Comparison of ENCODE assay signal across 2 cellular contexts in the genomic region with DNA sequence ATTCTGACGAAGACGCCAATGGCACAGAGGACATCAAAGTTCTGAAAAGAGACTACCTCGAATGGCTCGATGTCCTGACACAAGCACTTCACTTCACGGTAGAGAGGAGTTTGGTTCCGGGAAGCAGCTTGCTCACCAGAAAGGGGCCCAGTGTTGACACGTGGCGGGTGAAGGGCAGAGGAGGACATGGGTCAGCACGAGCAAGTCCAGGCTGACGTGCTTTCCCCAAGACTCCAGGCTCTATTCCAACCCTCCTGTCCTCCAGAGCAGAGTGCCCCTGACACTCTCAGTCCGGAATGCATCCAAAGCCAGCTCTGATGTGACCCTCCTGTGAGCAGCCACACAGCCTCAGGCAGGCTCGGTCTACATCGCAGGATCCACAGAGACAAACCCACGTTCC.
A peak's percentile ranks its signal among the peaks of the same experiment; 100 is the strongest.
TF ChIP-seq lines count a peak whose summit lies in the region.

No MANE protein-coding gene starts in this region.

TF ChIP-seq in liver, 16 proteins besides CTCF, POLR2A, EP300 and RAD21:
- TF ChIP-seq, protein P1, sequence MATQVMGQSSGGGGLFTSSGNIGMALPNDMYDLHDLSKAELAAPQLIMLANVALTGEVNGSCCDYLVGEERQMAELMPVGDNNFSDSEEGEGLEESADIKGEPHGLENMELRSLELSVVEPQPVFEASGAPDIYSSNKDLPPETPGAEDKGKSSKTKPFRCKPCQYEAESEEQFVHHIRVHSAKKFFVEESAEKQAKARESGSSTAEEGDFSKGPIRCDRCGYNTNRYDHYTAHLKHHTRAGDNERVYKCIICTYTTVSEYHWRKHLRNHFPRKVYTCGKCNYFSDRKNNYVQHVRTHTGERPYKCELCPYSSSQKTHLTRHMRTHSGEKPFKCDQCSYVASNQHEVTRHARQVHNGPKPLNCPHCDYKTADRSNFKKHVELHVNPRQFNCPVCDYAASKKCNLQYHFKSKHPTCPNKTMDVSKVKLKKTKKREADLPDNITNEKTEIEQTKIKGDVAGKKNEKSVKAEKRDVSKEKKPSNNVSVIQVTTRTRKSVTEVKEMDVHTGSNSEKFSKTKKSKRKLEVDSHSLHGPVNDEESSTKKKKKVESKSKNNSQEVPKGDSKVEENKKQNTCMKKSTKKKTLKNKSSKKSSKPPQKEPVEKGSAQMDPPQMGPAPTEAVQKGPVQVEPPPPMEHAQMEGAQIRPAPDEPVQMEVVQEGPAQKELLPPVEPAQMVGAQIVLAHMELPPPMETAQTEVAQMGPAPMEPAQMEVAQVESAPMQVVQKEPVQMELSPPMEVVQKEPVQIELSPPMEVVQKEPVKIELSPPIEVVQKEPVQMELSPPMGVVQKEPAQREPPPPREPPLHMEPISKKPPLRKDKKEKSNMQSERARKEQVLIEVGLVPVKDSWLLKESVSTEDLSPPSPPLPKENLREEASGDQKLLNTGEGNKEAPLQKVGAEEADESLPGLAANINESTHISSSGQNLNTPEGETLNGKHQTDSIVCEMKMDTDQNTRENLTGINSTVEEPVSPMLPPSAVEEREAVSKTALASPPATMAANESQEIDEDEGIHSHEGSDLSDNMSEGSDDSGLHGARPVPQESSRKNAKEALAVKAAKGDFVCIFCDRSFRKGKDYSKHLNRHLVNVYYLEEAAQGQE (IDR thresholded peaks at IDR 0.05): peak; percentile 67
- TF ChIP-seq YY1 (IDR thresholded peaks at IDR 0.05) (peak; percentile 41), FOXA2 (IDR thresholded peaks at IDR 0.05) (peak; percentile 19), TAF1 (conservative IDR thresholded peaks at IDR 0.05) (no peak), EGR1 (IDR thresholded peaks at IDR 0.05; ENCODE audit: low read depth in 2 of 2) (no peak), RXRA (IDR thresholded peaks at IDR 0.05) (peak; percentile 85 to 95), JUND (IDR thresholded peaks at IDR 0.05) (peak in 1 of 2 donors; percentile 66), HNF4G (IDR thresholded peaks at IDR 0.05) (no peak), GABPA (IDR thresholded peaks at IDR 0.05 in 1 of 2, conservative IDR thresholded peaks at IDR 0.05 in 1 of 2) (peak in 1 of 2 donors; percentile 56), SP1 (IDR thresholded peaks at IDR 0.05) (peak; percentile 57), HNF4A (conservative IDR thresholded peaks at IDR 0.05) (peak; percentile 75 to 89)
- TF ChIP-seq, protein P2, sequence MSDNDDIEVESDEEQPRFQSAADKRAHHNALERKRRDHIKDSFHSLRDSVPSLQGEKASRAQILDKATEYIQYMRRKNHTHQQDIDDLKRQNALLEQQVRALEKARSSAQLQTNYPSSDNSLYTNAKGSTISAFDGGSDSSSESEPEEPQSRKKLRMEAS (IDR thresholded peaks at IDR 0.05): peak; percentile 99
- TF ChIP-seq, protein P3, sequence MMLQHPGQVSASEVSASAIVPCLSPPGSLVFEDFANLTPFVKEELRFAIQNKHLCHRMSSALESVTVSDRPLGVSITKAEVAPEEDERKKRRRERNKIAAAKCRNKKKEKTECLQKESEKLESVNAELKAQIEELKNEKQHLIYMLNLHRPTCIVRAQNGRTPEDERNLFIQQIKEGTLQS (IDR thresholded peaks at IDR 0.05): no peak

TF ChIP-seq in HepG2, 621 proteins besides CTCF, POLR2A, EP300 and RAD21 (continued from another document):
- TF ChIP-seq, protein P4, sequence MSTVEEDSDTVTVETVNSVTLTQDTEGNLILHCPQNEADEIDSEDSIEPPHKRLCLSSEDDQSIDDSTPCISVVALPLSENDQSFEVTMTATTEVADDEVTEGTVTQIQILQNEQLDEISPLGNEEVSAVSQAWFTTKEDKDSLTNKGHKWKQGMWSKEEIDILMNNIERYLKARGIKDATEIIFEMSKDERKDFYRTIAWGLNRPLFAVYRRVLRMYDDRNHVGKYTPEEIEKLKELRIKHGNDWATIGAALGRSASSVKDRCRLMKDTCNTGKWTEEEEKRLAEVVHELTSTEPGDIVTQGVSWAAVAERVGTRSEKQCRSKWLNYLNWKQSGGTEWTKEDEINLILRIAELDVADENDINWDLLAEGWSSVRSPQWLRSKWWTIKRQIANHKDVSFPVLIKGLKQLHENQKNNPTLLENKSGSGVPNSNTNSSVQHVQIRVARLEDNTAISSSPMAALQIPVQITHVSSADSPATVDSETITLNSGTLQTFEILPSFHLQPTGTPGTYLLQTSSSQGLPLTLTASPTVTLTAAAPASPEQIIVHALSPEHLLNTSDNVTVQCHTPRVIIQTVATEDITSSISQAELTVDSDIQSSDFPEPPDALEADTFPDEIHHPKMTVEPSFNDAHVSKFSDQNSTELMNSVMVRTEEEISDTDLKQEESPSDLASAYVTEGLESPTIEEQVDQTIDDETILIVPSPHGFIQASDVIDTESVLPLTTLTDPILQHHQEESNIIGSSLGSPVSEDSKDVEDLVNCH (CRISPR knock-in tag; IDR thresholded peaks at IDR 0.05): no peak
- TF ChIP-seq ZSCAN22 (CRISPR knock-in tag; IDR thresholded peaks at IDR 0.05) (no peak), PHF5A (CRISPR knock-in tag; IDR thresholded peaks at IDR 0.05; ENCODE audit: low read depth, unreplicated experiment) (no peak)
